Comparison of ENCODE assay signal across 25 cellular contexts in genomic region chr4:168737441-168738176, GRCh38.
DNase-seq lines count a peak whose midpoint lies in the region; ATAC-seq and TF ChIP-seq lines count a peak whose summit lies in the region.
"Had no signal": no experiment of that assay in that cellular context is flagged by ENCODE, and none has a peak within 500 bp of the region (broad histone marks: within the 10 kb centered on the region; RNA-seq: fewer than 3 reads in every experiment).

No MANE protein-coding gene starts in this region.

- no peak overlapping the region for H3K4me3 ChIP-seq in AG10803 (ENCODE audit: low read length)
- no peak overlapping the region for H3K4me3 ChIP-seq in SJCRH30
- H3K4me3 ChIP-seq in fibroblast of the aortic adventitia (ENCODE audit: low read depth, low read length) = no peak overlapping the region
- H3K4me3 ChIP-seq: esophagus squamous epithelium, GM23338, skin epidermis, uterus had no signal

- H3K27me3 ChIP-seq in SJCRH30 = no peaks in the 10 kb centered on the region
- H3K27me3 ChIP-seq: esophagus squamous epithelium, uterus had no signal

- no peak for ATAC-seq in GM21381 (IDR thresholded peaks at IDR 0.05; ENCODE audit: unreplicated experiment)
- ATAC-seq: GM23338, left ventricle myocardium superior had no signal

- DNase-seq in AG10803 (ENCODE audit: low read depth) = peak; percentile 96
- peak; percentile 46 to 53 for DNase-seq in SJCRH30
- DNase-seq in fibroblast of the aortic adventitia (ENCODE audit: low read depth) = peak; percentile 46
- peak; percentile 73 for DNase-seq in renal cortical epithelial cell (ENCODE audit: low read depth)
- no peak for DNase-seq in NCI-H510A (lab: John Stamatoyannopoulos, UW)
- DNase-seq in T-helper 9 cell = no peak
- DNase-seq in HT-29 (ENCODE audit: low spot score) = no peak
- DNase-seq: ACHN; activated CD4-positive, alpha-beta T cell treated with anti-CD3 and anti-CD28 coated beads, Interleukin-2, amount 50 U/mL, for 4 hours; activated gamma-delta T cell; amygdala; cerebellar nuclear complex; DND-41; effector memory CD4-positive, alpha-beta T cell; esophagus squamous epithelium; head of caudate nucleus; left ventricle myocardium superior; NCI-H1105; NCI-H2081; NCI-H446; stimulated activated CD4-positive, alpha-beta T cell treated with anti-CD3 and anti-CD28 coated beads, Interleukin-4, amount 100 ng/mL, for 24 hours; uterus had no signal

- H3K4me1 ChIP-seq in SJCRH30 = peaks cover 8% of the 10 kb centered on the region
- H3K4me1 ChIP-seq: uterus had no signal

- no peaks in the 10 kb centered on the region for H3K9me3 ChIP-seq in SJCRH30 (replicated peaks)
- H3K9me3 ChIP-seq: esophagus squamous epithelium, uterus had no signal

- H3K27ac ChIP-seq in SJCRH30 = peak overlapping the region; percentile 59
- H3K27ac ChIP-seq: esophagus squamous epithelium had no signal

- TF ChIP-seq CTCF in AG10803 (conservative IDR thresholded peaks at IDR 0.05; ENCODE audit: low read length) (no peak), fibroblast of the aortic adventitia (IDR thresholded peaks at IDR 0.05; ENCODE audit: insufficient read depth, low read length) (no peak)

- H3K36me3 ChIP-seq in SJCRH30 = peaks cover 4% of the 10 kb centered on the region; the same call in 1 of the 2 replicates
- H3K36me3 ChIP-seq: esophagus squamous epithelium, uterus had no signal

Comparison
In these comparisons a context has a peak if more than half of its experiments do, and no peak if none do; other contexts are left out.
1. DNase-seq: peak in AG10803 (single experiment), SJCRH30 (2 of 2), fibroblast of the aortic adventitia (single experiment) and renal cortical epithelial cell (single experiment); none in NCI-H510A (single experiment), T-helper 9 cell (single experiment) and HT-29 (single experiment).